2 cellular contexts compared by ENCODE assay signal in the genomic region with DNA sequence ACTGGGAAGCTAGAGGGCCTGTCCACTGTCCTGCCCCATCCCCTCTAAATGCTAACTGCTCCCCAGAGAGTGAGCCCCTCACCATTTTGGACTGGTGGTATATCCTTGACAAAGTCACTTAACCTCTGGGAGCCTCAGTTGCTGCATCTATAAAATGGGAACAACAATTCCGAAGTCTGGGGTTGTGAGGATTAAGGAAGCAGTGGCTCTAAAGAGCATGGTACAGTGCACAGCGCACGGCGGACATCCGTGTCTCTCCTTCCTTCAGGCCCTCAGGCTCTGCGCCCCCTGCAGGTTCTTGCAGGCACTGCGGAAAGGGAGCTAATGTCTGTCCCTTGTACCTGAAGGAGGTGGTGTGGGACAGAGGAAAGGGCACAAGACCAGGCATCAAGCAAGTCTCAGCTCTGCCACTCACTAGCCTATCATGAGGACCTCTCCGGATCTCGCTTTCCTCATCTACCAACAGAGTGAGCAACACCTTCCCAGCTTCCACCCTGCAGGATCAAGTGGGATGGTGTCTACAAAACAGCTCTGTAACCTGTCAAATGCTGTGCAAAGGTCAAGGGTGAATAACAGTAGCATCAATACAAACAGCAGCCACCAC.
TF ChIP-seq lines count a peak whose summit lies in the region.

No MANE protein-coding gene starts in this region.

TF ChIP-seq in IMR-90, 13 proteins besides CTCF, POLR2A, EP300 and RAD21:
- TF ChIP-seq RCOR1 (IDR thresholded peaks at IDR 0.05; ENCODE audit: insufficient replicate concordance, low read length) (no peak), BHLHE40 (IDR thresholded peaks at IDR 0.05; ENCODE audit: low read depth, low read length) (no peak), CEBPB (IDR thresholded peaks at IDR 0.05; ENCODE audit: low read depth, low read length) (no peak), CHD1 (IDR thresholded peaks at IDR 0.05; ENCODE audit: low read depth, low read length) (no peak), SMC3 (IDR thresholded peaks at IDR 0.05; ENCODE audit: low read depth, low read length) (peak; percentile 77), MXI1 (IDR thresholded peaks at IDR 0.05; ENCODE audit: borderline replicate concordance, low read depth, low read length) (no peak)
- TF ChIP-seq, protein P1, sequence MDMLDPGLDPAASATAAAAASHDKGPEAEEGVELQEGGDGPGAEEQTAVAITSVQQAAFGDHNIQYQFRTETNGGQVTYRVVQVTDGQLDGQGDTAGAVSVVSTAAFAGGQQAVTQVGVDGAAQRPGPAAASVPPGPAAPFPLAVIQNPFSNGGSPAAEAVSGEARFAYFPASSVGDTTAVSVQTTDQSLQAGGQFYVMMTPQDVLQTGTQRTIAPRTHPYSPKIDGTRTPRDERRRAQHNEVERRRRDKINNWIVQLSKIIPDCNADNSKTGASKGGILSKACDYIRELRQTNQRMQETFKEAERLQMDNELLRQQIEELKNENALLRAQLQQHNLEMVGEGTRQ (IDR thresholded peaks at IDR 0.05; ENCODE audit: low read depth, low read length) = no peak

TF ChIP-seq in K562, 482 proteins besides CTCF, POLR2A, EP300 and RAD21 (continues in another document):
- TF ChIP-seq TEAD4 (IDR thresholded peaks at IDR 0.05; ENCODE audit: low read length) (0 out of 2 replicates have a peak, but pooled peaks have one; percentile 24), TEAD4 (CRISPR knock-in tag; IDR thresholded peaks at IDR 0.05; ENCODE audit: borderline replicate concordance) (no peak), CBX1 (IDR thresholded peaks at IDR 0.05; ENCODE audit: low read depth) (0 out of 2 replicates have a peak, but pooled peaks have one; percentile 60), FOXP1 (CRISPR knock-in tag; IDR thresholded peaks at IDR 0.05) (peak; percentile 48; the same call in 1 of the 2 replicates), ATF7 (IDR thresholded peaks at IDR 0.05) (0 out of 2 replicates have a peak, but pooled peaks have one; percentile 35), ZNF282 (CRISPR knock-in tag; IDR thresholded peaks at IDR 0.05) (no peak), MAZ (CRISPR knock-in tag; conservative IDR thresholded peaks at IDR 0.05 in 1 of 2, IDR thresholded peaks at IDR 0.05 in 1 of 2) (0 out of 4 replicates have a peak, but pooled peaks of 1 of the 2 experiments have one; percentile 17), JUND (IDR thresholded peaks at IDR 0.05; ENCODE audit: borderline replicate concordance, low read depth, low read length) (peak; percentile 56; the same call in 1 of the 2 replicates), JUND (tag; IDR thresholded peaks at IDR 0.05; ENCODE audit: borderline replicate concordance, low read depth, low read length) (no peak; the same call in 2 of the 3 replicates), RBBP5 (IDR thresholded peaks at IDR 0.05; ENCODE audit: borderline replicate concordance, insufficient read depth, low read length, poor library complexity, severe bottlenecking) (peak; percentile 18), RB1 (IDR thresholded peaks at IDR 0.05; ENCODE audit: low read depth) (peak; percentile 44; the same call in 1 of the 2 replicates), SAFB (IDR thresholded peaks at IDR 0.05; ENCODE audit: borderline replicate concordance, low read depth, low read length) (no peak), ZNF253 (CRISPR knock-in tag; conservative IDR thresholded peaks at IDR 0.05) (no peak), ZSCAN29 (IDR thresholded peaks at IDR 0.05) (no peak), ILK (tag; IDR thresholded peaks at IDR 0.05; ENCODE audit: borderline replicate concordance, low read depth) (no peak), TBL1XR1 (IDR thresholded peaks at IDR 0.05; ENCODE audit: low read length in 2 of 2) (0 out of 4 replicates have a peak, but pooled peaks of 1 of the 2 experiments have one; percentile 19), ELF1 (tag; IDR thresholded peaks at IDR 0.05) (peak; percentile 42; the same call in 1 of the 2 replicates), TFAM (CRISPR knock-in tag; conservative IDR thresholded peaks at IDR 0.05) (no peak), OTX1 (CRISPR knock-in tag; IDR thresholded peaks at IDR 0.05) (peak; percentile 33; the same call in 1 of the 2 replicates), SMAD4 (CRISPR knock-in tag; conservative IDR thresholded peaks at IDR 0.05) (peak; percentile 48; the same call in 1 of the 2 replicates), MIER1 (IDR thresholded peaks at IDR 0.05; ENCODE audit: low read depth) (peak; percentile 41; the same call in 1 of the 2 replicates), XRCC5 (IDR thresholded peaks at IDR 0.05; ENCODE audit: low read depth, low read length) (peak; percentile 86), ZNF316 (IDR thresholded peaks at IDR 0.05) (peak; percentile 22; the same call in 1 of the 2 replicates), NEUROD1 (IDR thresholded peaks at IDR 0.05; ENCODE audit: borderline replicate concordance, low read depth, low read length, partially characterized antibody) (peak; percentile 27), NBN (IDR thresholded peaks at IDR 0.05; ENCODE audit: low read depth) (peak; percentile 57; the same call in 1 of the 2 replicates), CBX3 (IDR thresholded peaks at IDR 0.05; ENCODE audit: borderline replicate concordance in 1 of 2, low read length in 2 of 2) (peak in 1 of 2 experiments; percentile 76; a peak in 1 of 3 replicates), CTBP1 (IDR thresholded peaks at IDR 0.05; ENCODE audit: borderline replicate concordance) (peak; percentile 56), SREBF2 (CRISPR knock-in tag; IDR thresholded peaks at IDR 0.05) (no peak), CREM (IDR thresholded peaks at IDR 0.05; ENCODE audit: low read depth) (peak; percentile 37; the same call in 1 of the 2 replicates), ARID2 (IDR thresholded peaks at IDR 0.05) (0 out of 2 replicates have a peak, but pooled peaks have one; percentile 30), PTBP1 (IDR thresholded peaks at IDR 0.05; ENCODE audit: low read depth, low read length) (peak; percentile 66; the same call in 1 of the 2 replicates), L3MBTL2 (IDR thresholded peaks at IDR 0.05) (0 out of 2 replicates have a peak, but pooled peaks have one; percentile 40), CXXC5 (CRISPR knock-in tag; IDR thresholded peaks at IDR 0.05) (peak; percentile 59), RCOR1 (IDR thresholded peaks at IDR 0.05; ENCODE audit: borderline replicate concordance in 1 of 2, low read depth in 2 of 2, low read length in 2 of 2) (peak in 1 of 2 experiments; percentile 78; a peak in 2 of 4 replicates), ELF4 (CRISPR knock-in tag; IDR thresholded peaks at IDR 0.05) (0 out of 2 replicates have a peak, but pooled peaks have one; percentile 12)
- TF ChIP-seq, protein P2, sequence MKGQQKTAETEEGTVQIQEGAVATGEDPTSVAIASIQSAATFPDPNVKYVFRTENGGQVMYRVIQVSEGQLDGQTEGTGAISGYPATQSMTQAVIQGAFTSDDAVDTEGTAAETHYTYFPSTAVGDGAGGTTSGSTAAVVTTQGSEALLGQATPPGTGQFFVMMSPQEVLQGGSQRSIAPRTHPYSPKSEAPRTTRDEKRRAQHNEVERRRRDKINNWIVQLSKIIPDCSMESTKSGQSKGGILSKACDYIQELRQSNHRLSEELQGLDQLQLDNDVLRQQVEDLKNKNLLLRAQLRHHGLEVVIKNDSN (CRISPR knock-in tag; IDR thresholded peaks at IDR 0.05) = 0 out of 2 replicates have a peak, but pooled peaks have one; percentile 32
- TF ChIP-seq, protein P3, sequence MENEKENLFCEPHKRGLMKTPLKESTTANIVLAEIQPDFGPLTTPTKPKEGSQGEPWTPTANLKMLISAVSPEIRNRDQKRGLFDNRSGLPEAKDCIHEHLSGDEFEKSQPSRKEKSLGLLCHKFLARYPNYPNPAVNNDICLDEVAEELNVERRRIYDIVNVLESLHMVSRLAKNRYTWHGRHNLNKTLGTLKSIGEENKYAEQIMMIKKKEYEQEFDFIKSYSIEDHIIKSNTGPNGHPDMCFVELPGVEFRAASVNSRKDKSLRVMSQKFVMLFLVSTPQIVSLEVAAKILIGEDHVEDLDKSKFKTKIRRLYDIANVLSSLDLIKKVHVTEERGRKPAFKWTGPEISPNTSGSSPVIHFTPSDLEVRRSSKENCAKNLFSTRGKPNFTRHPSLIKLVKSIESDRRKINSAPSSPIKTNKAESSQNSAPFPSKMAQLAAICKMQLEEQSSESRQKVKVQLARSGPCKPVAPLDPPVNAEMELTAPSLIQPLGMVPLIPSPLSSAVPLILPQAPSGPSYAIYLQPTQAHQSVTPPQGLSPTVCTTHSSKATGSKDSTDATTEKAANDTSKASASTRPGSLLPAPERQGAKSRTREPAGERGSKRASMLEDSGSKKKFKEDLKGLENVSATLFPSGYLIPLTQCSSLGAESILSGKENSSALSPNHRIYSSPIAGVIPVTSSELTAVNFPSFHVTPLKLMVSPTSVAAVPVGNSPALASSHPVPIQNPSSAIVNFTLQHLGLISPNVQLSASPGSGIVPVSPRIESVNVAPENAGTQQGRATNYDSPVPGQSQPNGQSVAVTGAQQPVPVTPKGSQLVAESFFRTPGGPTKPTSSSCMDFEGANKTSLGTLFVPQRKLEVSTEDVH (IDR thresholded peaks at IDR 0.05; ENCODE audit: low read depth, partially characterized antibody) = peak; percentile 48
- TF ChIP-seq, protein P4, sequence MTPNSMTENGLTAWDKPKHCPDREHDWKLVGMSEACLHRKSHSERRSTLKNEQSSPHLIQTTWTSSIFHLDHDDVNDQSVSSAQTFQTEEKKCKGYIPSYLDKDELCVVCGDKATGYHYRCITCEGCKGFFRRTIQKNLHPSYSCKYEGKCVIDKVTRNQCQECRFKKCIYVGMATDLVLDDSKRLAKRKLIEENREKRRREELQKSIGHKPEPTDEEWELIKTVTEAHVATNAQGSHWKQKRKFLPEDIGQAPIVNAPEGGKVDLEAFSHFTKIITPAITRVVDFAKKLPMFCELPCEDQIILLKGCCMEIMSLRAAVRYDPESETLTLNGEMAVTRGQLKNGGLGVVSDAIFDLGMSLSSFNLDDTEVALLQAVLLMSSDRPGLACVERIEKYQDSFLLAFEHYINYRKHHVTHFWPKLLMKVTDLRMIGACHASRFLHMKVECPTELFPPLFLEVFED (CRISPR knock-in tag; conservative IDR thresholded peaks at IDR 0.05) = peak; percentile 71; the same call in 1 of the 2 replicates
- TF ChIP-seq, protein P5, sequence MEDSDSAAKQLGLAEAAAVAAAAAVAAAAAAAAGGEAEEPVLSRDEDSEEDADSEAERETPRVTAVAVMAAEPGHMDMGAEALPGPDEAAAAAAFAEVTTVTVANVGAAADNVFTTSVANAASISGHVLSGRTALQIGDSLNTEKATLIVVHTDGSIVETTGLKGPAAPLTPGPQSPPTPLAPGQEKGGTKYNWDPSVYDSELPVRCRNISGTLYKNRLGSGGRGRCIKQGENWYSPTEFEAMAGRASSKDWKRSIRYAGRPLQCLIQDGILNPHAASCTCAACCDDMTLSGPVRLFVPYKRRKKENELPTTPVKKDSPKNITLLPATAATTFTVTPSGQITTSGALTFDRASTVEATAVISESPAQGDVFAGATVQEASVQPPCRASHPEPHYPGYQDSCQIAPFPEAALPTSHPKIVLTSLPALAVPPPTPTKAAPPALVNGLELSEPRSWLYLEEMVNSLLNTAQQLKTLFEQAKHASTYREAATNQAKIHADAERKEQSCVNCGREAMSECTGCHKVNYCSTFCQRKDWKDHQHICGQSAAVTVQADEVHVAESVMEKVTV (CRISPR knock-in tag; IDR thresholded peaks at IDR 0.05) = peak; percentile 66
- TF ChIP-seq, protein P6, sequence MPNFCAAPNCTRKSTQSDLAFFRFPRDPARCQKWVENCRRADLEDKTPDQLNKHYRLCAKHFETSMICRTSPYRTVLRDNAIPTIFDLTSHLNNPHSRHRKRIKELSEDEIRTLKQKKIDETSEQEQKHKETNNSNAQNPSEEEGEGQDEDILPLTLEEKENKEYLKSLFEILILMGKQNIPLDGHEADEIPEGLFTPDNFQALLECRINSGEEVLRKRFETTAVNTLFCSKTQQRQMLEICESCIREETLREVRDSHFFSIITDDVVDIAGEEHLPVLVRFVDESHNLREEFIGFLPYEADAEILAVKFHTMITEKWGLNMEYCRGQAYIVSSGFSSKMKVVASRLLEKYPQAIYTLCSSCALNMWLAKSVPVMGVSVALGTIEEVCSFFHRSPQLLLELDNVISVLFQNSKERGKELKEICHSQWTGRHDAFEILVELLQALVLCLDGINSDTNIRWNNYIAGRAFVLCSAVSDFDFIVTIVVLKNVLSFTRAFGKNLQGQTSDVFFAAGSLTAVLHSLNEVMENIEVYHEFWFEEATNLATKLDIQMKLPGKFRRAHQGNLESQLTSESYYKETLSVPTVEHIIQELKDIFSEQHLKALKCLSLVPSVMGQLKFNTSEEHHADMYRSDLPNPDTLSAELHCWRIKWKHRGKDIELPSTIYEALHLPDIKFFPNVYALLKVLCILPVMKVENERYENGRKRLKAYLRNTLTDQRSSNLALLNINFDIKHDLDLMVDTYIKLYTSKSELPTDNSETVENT (CRISPR knock-in tag; IDR thresholded peaks at IDR 0.05) = 0 out of 2 replicates have a peak, but pooled peaks have one; percentile 25
- TF ChIP-seq, protein P7, sequence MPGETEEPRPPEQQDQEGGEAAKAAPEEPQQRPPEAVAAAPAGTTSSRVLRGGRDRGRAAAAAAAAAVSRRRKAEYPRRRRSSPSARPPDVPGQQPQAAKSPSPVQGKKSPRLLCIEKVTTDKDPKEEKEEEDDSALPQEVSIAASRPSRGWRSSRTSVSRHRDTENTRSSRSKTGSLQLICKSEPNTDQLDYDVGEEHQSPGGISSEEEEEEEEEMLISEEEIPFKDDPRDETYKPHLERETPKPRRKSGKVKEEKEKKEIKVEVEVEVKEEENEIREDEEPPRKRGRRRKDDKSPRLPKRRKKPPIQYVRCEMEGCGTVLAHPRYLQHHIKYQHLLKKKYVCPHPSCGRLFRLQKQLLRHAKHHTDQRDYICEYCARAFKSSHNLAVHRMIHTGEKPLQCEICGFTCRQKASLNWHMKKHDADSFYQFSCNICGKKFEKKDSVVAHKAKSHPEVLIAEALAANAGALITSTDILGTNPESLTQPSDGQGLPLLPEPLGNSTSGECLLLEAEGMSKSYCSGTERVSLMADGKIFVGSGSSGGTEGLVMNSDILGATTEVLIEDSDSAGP (CRISPR knock-in tag; IDR thresholded peaks at IDR 0.05) = peak; percentile 58; the same call in 1 of the 2 replicates
- TF ChIP-seq, protein P8, sequence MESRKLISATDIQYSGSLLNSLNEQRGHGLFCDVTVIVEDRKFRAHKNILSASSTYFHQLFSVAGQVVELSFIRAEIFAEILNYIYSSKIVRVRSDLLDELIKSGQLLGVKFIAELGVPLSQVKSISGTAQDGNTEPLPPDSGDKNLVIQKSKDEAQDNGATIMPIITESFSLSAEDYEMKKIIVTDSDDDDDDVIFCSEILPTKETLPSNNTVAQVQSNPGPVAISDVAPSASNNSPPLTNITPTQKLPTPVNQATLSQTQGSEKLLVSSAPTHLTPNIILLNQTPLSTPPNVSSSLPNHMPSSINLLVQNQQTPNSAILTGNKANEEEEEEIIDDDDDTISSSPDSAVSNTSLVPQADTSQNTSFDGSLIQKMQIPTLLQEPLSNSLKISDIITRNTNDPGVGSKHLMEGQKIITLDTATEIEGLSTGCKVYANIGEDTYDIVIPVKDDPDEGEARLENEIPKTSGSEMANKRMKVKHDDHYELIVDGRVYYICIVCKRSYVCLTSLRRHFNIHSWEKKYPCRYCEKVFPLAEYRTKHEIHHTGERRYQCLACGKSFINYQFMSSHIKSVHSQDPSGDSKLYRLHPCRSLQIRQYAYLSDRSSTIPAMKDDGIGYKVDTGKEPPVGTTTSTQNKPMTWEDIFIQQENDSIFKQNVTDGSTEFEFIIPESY (CRISPR knock-in tag; IDR thresholded peaks at IDR 0.05) = peak; percentile 72; the same call in 1 of the 2 replicates
- TF ChIP-seq, protein P9, sequence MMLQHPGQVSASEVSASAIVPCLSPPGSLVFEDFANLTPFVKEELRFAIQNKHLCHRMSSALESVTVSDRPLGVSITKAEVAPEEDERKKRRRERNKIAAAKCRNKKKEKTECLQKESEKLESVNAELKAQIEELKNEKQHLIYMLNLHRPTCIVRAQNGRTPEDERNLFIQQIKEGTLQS (IDR thresholded peaks at IDR 0.05) = no peak
- TF ChIP-seq, protein P9 (CRISPR knock-in tag; conservative IDR thresholded peaks at IDR 0.05) = 0 out of 2 replicates have a peak, but pooled peaks have one; percentile 29
